ENCODE assay signal across 24 cellular contexts in genomic region chr7:47358357-47358756, GRCh38.
"Had no signal": no experiment of that assay in that cellular context is flagged by ENCODE, and none has a peak within 500 bp of the region (broad histone marks: within the 10 kb centered on the region; RNA-seq: fewer than 3 reads in every experiment).

No MANE protein-coding gene starts in this region.

- H3K4me3 ChIP-seq: esophagus muscularis mucosa, heart left ventricle, right lobe of liver, testis had no signal

- ATAC-seq: activated CD8-positive, alpha-beta T cell treated with anti-CD3 and anti-CD28 coated beads for 36 hours; activated T-cell treated with anti-CD3 and anti-CD28 coated beads, Interleukin-2, amount 50 U/mL, for 4 hours; activated T-helper 17 cell treated with anti-CD3 and anti-CD28 coated beads, Interleukin-2, amount 50 U/mL, for 72 hours; foreskin keratinocyte; heart left ventricle; natural killer cell treated with Interleukin-12 subunit alpha and Interleukin-12 subunit beta and Interleukin-15 and Interleukin-18, amount 100 ng/mL, for 72 hours; stimulated activated naive CD8-positive, alpha-beta T cell treated with anti-CD3 and anti-CD28 coated beads, Interleukin-15, Interleukin-2, amounts not matched to agents 100 U/mL and 50 U/mL, for 24 hours had no signal

- H3K9me3 ChIP-seq: esophagus muscularis mucosa, heart left ventricle, neutrophil, right lobe of liver, testis had no signal

- H3K27ac ChIP-seq: esophagus muscularis mucosa, foreskin keratinocyte, heart left ventricle, neutrophil, right lobe of liver, testis had no signal

- H3K27me3 ChIP-seq: esophagus muscularis mucosa, heart left ventricle, neutrophil, right lobe of liver, testis had no signal

- H3K36me3 ChIP-seq: esophagus muscularis mucosa, neutrophil had no signal

- FAIRE-seq: astrocyte, islet of Langerhans had no signal

- DNase-seq: activated B cell treated with CpG ODN at 0.5 μM for 24 hours; activated CD4-positive, alpha-beta T cell treated with anti-CD3 and anti-CD28 coated beads, Interleukin-2, amount 50 U/mL, for 1 hour; activated gamma-delta T cell treated with Interleukin-2 at 50 U/mL for 16 hours; activated naive CD4-positive, alpha-beta T cell treated with anti-CD3 and anti-CD28 coated beads, Interleukin-2, amount 50 U/mL, for 16 hours; activated T-cell treated with anti-CD3 and anti-CD28 coated beads, Interleukin-2, amount 50 U/mL, for 4 hours; amniotic stem cell; central memory CD4-positive, alpha-beta T cell; dermis blood vessel endothelial cell; effector CD4-positive, alpha-beta T cell; foreskin keratinocyte; heart left ventricle; right lobe of liver; stimulated activated CD4-positive, alpha-beta T cell treated with anti-CD3 and anti-CD28 coated beads, Interleukin-12 subunit alpha, Interleukin-12 subunit beta, amount 100 ng/mL, for 4 hours; stimulated activated CD4-positive, alpha-beta T cell treated with anti-CD3 and anti-CD28 coated beads, Interleukin-4, amount 100 ng/mL, for 1 hour; stimulated activated naive CD8-positive, alpha-beta T cell treated with anti-CD3 and anti-CD28 coated beads, Interleukin-15, Interleukin-2, amounts not matched to agents 100 U/mL and 50 U/mL, for 24 hours; T-helper 1 cell; testis had no signal
